Comparison of ENCODE assay signal across 19 cellular contexts in genomic region chr1:178544531-178544930, GRCh38. TPM values are rescaled to one million over a fixed set of nuclear protein-coding genes. Genes with fewer than 3 reads are reported as not detected.
A peak's percentile ranks its signal among the peaks of the same experiment; 100 is the strongest.
DNase-seq lines count a peak whose midpoint lies in the region; ATAC-seq, FAIRE-seq and TF ChIP-seq lines count a peak whose summit lies in the region.
"Had no signal": no experiment of that assay in that cellular context is flagged by ENCODE, and none has a peak within 500 bp of the region (broad histone marks: within the 10 kb centered on the region; RNA-seq: fewer than 3 reads in every experiment).

No MANE protein-coding gene starts in this region.

- TF ChIP-seq RAD21 in HepG2 (CRISPR knock-in tag; IDR thresholded peaks at IDR 0.05), result no peak

- no peak overlapping the region for H2BK5ac ChIP-seq in mesenchymal stem cell (ENCODE audit: low read depth, low read length, poor library complexity, severe bottlenecking)

- 93% methylated on average over 9 of the region's 9 CpGs for WGBS in HepG2 (ENCODE audit: low lambda C conversion rate)
- 83% methylated on average over 7 of the region's 9 CpGs for WGBS in right lobe of liver (ENCODE audit: insufficient coverage, low coverage, low lambda C conversion rate, missing lambda C conversion rate)
- WGBS in mesenchymal stem cell, result 95% methylated on average over 9 of the region's 9 CpGs
- 82 to 87% methylated on average over 9 of the region's 9 CpGs for WGBS in body of pancreas, 2 donors

- no peak overlapping the region for H4K8ac ChIP-seq in mesenchymal stem cell (ENCODE audit: low read length)

- H3K18ac ChIP-seq in mesenchymal stem cell (ENCODE audit: low read depth in 1 of 2, low read length in 2 of 2), result no peak overlapping the region

- H2BK12ac ChIP-seq in mesenchymal stem cell (ENCODE audit: low read length in 2 of 2), result no peak overlapping the region

- H4K20me1 ChIP-seq in HepG2 (ENCODE audit: insufficient read depth, low read length), result no peaks in the 10 kb centered on the region

- H3K79me2 ChIP-seq in HepG2 (ENCODE audit: insufficient read depth, low read length), result peaks cover 10% of the 10 kb centered on the region

- peak overlapping the region; percentile 34 for H2BK15ac ChIP-seq in mesenchymal stem cell (ENCODE audit: low read depth, poor library complexity, severe bottlenecking)

- H3K23ac ChIP-seq in mesenchymal stem cell (ENCODE audit: low read length in 2 of 2), result no peak overlapping the region

- no peak overlapping the region; the same call in 1 of the 2 replicates for H3K4me2 ChIP-seq in HepG2 (ENCODE audit: low read depth, low read length)
- H3K4me2 ChIP-seq in mesenchymal stem cell (ENCODE audit: low read length, poor library complexity, severe bottlenecking), result no peak overlapping the region

- H4K91ac ChIP-seq in mesenchymal stem cell (ENCODE audit: low read length), result no peak overlapping the region

- DNase-seq in HepG2 (ENCODE audit: low spot score), result no peak
- no peak for DNase-seq in right lobe of liver
- DNase-seq in adipocyte (ENCODE audit: low read depth), result no peak
- DNase-seq in mesenchymal stem cell, result no peak
- DNase-seq in uterus, result no peak
- no peak for DNase-seq in HuH-7 (ENCODE audit: low spot score)
- DNase-seq in glomerular visceral epithelial cell (ENCODE audit: extremely low spot score), result no peak
- DNase-seq in body of pancreas, result no peak
- DNase-seq: activated CD4-positive, alpha-beta T cell treated with anti-CD3 and anti-CD28 coated beads for 48 hours; activated T-cell treated with anti-CD3 and anti-CD28 coated beads for 4 hours; central memory CD4-positive, alpha-beta T cell; left ventricle myocardium inferior; NCI-H1417 treated with DMSO at 0.1 percent for 48 hours; NCI-H226; psoas muscle; SIG-M5; stimulated activated naive CD8-positive, alpha-beta T cell treated with anti-CD3 and anti-CD28 coated beads, Interleukin-15, amount 100 ng/mL, for 72 hours had no signal

- H3K14ac ChIP-seq in mesenchymal stem cell (ENCODE audit: low read length in 2 of 2), result no peak overlapping the region

- H3K27ac ChIP-seq in HepG2 (ENCODE audit: extremely low read length, insufficient read depth, low read length) (no peak overlapping the region), right lobe of liver (no peak overlapping the region), mesenchymal stem cell (ENCODE audit: low read length, poor library complexity, severe bottlenecking) (no peak overlapping the region), uterus (peak overlapping the region; percentile 28 to 34), body of pancreas (no peak overlapping the region)
- H3K27ac ChIP-seq: A549, left ventricle myocardium inferior, psoas muscle had no signal

- H2BK120ac ChIP-seq in mesenchymal stem cell (ENCODE audit: low read depth, low read length), result no peak overlapping the region

- H3K4me1 ChIP-seq in HepG2 (ENCODE audit: insufficient read depth, low read length) (peaks cover 35% of the 10 kb centered on the region), right lobe of liver (peaks cover 0 to 12% (median 3%) of the 10 kb centered on the region in 4 donors), adipocyte (ENCODE audit: control insufficient read depth, insufficient read depth, low read length) (peaks cover 41% of the 10 kb centered on the region), mesenchymal stem cell (ENCODE audit: control insufficient read depth, insufficient read depth, low read depth, low read length) (peaks cover 13% of the 10 kb centered on the region), uterus (peaks cover 0 to 4% of the 10 kb centered on the region in 2 donors), body of pancreas (peaks cover 16% of the 10 kb centered on the region)
- H3K4me1 ChIP-seq: psoas muscle had no signal

- H3K27me3 ChIP-seq in HepG2 (ENCODE audit: control insufficient read depth in 1 of 2, insufficient read depth in 2 of 2, low read length in 2 of 2) (no peaks in the 10 kb centered on the region; a peak in 1 of 5 replicates), right lobe of liver (no peaks in the 10 kb centered on the region), adipocyte (replicated peaks; ENCODE audit: control insufficient read depth, insufficient read depth, low read length) (no peaks in the 10 kb centered on the region), mesenchymal stem cell (ENCODE audit: control insufficient read depth in 1 of 2, insufficient read depth in 1 of 2, low read length in 2 of 2) (no peaks in the 10 kb centered on the region), uterus (no peaks in the 10 kb centered on the region), body of pancreas (no peaks in the 10 kb centered on the region)

- TF ChIP-seq EP300 in HepG2 (IDR thresholded peaks at IDR 0.05; ENCODE audit: low read depth in 2 of 2, low read length in 2 of 2) (no peak), HepG2 (CRISPR knock-in tag; IDR thresholded peaks at IDR 0.05; ENCODE audit: borderline replicate concordance) (no peak)

- H3K9ac ChIP-seq in HepG2 (ENCODE audit: insufficient read depth, low read depth, low read length) (no peak overlapping the region), adipocyte (ENCODE audit: low read length) (peak overlapping the region; percentile 13), mesenchymal stem cell (ENCODE audit: low read length) (peak overlapping the region; percentile 85)

- TF ChIP-seq POLR2A in HepG2 (IDR thresholded peaks at IDR 0.05; ENCODE audit: insufficient read depth in 1 of 2, low read depth in 2 of 2, low read length in 2 of 2) (no peak), right lobe of liver (IDR thresholded peaks at IDR 0.05) (no peak), uterus (IDR thresholded peaks at IDR 0.05) (no peak), body of pancreas (IDR thresholded peaks at IDR 0.05) (no peak)

- TSS peak; percentile 35 for BruUV-seq in HepG2 (replicated peaks; lab: Mats Ljungman, UMichigan)

- peaks cover 18% of the 10 kb centered on the region for H3K79me1 ChIP-seq in mesenchymal stem cell (replicated peaks; ENCODE audit: low read length, poor library complexity, severe bottlenecking)

- H3K4ac ChIP-seq in mesenchymal stem cell (ENCODE audit: low read depth in 1 of 2, low read length in 2 of 2), result no peak overlapping the region

- H2AK5ac ChIP-seq in mesenchymal stem cell (ENCODE audit: low read length, severe bottlenecking), result no peak overlapping the region

- no peak for FAIRE-seq in HepG2 (lab: Jason Lieb, UNC)
- FAIRE-seq: A549 had no signal

- TF ChIP-seq CTCF in HepG2 (CRISPR knock-in tag; IDR thresholded peaks at IDR 0.05) (no peak), right lobe of liver (IDR thresholded peaks at IDR 0.05) (no peak), uterus (IDR thresholded peaks at IDR 0.05) (no peak), body of pancreas (IDR thresholded peaks at IDR 0.05) (no peak)

- H3K4me3 ChIP-seq in HepG2 (replicated peaks in 1 of 3; ENCODE audit: insufficient read depth in 1 of 3, low read depth in 2 of 3, low read length in 3 of 3), result no peak overlapping the region; a peak in 1 of 6 replicates
- no peak overlapping the region for H3K4me3 ChIP-seq in right lobe of liver
- no peak overlapping the region for H3K4me3 ChIP-seq in adipocyte (ENCODE audit: low read length)
- peak overlapping the region in 1 of 2 experiments; percentile 88 for H3K4me3 ChIP-seq in mesenchymal stem cell (ENCODE audit: insufficient read depth in 1 of 2, low read depth in 1 of 2, low read length in 2 of 2)
- H3K4me3 ChIP-seq in uterus, result no peak overlapping the region
- H3K4me3 ChIP-seq in body of pancreas, result no peak overlapping the region
- H3K4me3 ChIP-seq: A549, left ventricle myocardium inferior, psoas muscle had no signal

- POLR2A ChIA-PET in HepG2 (lab: Yijun Ruan, JAX), result no interaction called here

- H3K9me3 ChIP-seq in HepG2 (ENCODE audit: low read length), result no peaks in the 10 kb centered on the region
- H3K9me3 ChIP-seq in right lobe of liver, result no peaks in the 10 kb centered on the region
- no peaks in the 10 kb centered on the region for H3K9me3 ChIP-seq in adipocyte (ENCODE audit: control insufficient read depth, low read length)
- H3K9me3 ChIP-seq in mesenchymal stem cell (ENCODE audit: control insufficient read depth, low read length), result no peaks in the 10 kb centered on the region
- no peaks in the 10 kb centered on the region for H3K9me3 ChIP-seq in uterus
- H3K9me3 ChIP-seq in body of pancreas, result no peaks in the 10 kb centered on the region
- H3K9me3 ChIP-seq: A549, left ventricle myocardium inferior, psoas muscle had no signal

- intact Hi-C loops in HepG2 (cut with micrococcal nuclease; ENCODE audit: unreplicated experiment) (loop anchor here (10.0 kb wide), 3 partner anchors 80 to 330 kb away; partner anchors contain the start of gene ANGPTL1), right lobe of liver (cut with DNase I) (loop anchor here (5.0 to 10.0 kb wide), 4 partner anchors 80 to 470 kb away; no protein-coding TSS in a partner anchor), uterus (cut with DNase I; ENCODE audit: low total_unique reads) (no loop called here), body of pancreas (cut with DNase I) (loop anchor here (5.0 kb wide), 1 partner anchor 208 kb away; no protein-coding TSS in a partner anchor)

- in situ Hi-C loops in HepG2 (cut with HindIII; ENCODE audit: extremely low pct_ligation_motif_present, low pct_unique_long_range_greater_than_20kb), result no loop called here

- no peak overlapping the region for H2AFZ ChIP-seq in HepG2 (ENCODE audit: low read length)
- no peak overlapping the region for H2AFZ ChIP-seq in mesenchymal stem cell (ENCODE audit: low read depth, low read length)

- CTCF ChIA-PET in HepG2 (lab: Yijun Ruan, JAX; ENCODE audit: low intra/inter-chr PET ratio, low total read pairs), result no interaction called here

- ATAC-seq in HepG2 (no peak), right lobe of liver (no peak), body of pancreas (no peak)
- ATAC-seq: A549; psoas muscle; stimulated activated naive CD8-positive, alpha-beta T cell treated with anti-CD3 and anti-CD28 coated beads, Interleukin-15, amount 100 ng/mL, for 72 hours had no signal

- peaks cover 0 to 5% of the 10 kb centered on the region in 2 experiments; a peak in 1 of 5 replicates for H3K36me3 ChIP-seq in HepG2 (replicated peaks in 1 of 2; ENCODE audit: control insufficient read depth in 1 of 2, insufficient read depth in 2 of 2, low read length in 2 of 2)
- H3K36me3 ChIP-seq in right lobe of liver, result no peaks in the 10 kb centered on the region
- peaks cover 7% of the 10 kb centered on the region for H3K36me3 ChIP-seq in adipocyte (ENCODE audit: control insufficient read depth, insufficient read depth, low read length, severe bottlenecking)
- H3K36me3 ChIP-seq in mesenchymal stem cell (ENCODE audit: control insufficient read depth in 1 of 2, insufficient read depth in 2 of 2, low read depth in 1 of 2, low read length in 2 of 2), result peaks cover 10 to 37% of the 10 kb centered on the region in 2 experiments
- no peaks in the 10 kb centered on the region for H3K36me3 ChIP-seq in uterus
- H3K36me3 ChIP-seq in body of pancreas (replicated peaks in 1 of 2; ENCODE audit: insufficient read depth in 1 of 2, low read depth in 2 of 2), result no peaks in the 10 kb centered on the region

RNA-seq across cellular contexts. Expression of gene TEX35, which starts 31.6 kb away (rescaled TPM):
- total RNA-seq in HepG2 (2016; rRNA removed; fragmentation: Illumina TruSeq; extraction: Trizol), result not detected in 2 replicates
- not detected in 2 replicates for total RNA-seq in HepG2 (2016; cell fraction: cytosol; rRNA removed; fragmentation: Illumina TruSeq; extraction: Trizol; ENCODE audit: low read depth)
- total RNA-seq in HepG2 (2016; cell fraction: insoluble cytoplasmic fraction; rRNA removed; fragmentation: Illumina TruSeq; extraction: Trizol), result not detected in 2 replicates
- not detected in 2 replicates for total RNA-seq in HepG2 (2016; cell fraction: membrane; rRNA removed; fragmentation: Illumina TruSeq; extraction: Trizol)
- total RNA-seq in HepG2 (2016; cell fraction: nucleus; rRNA removed; fragmentation: Illumina TruSeq; extraction: Trizol), result not detected in 2 replicates
- not detected in 2 replicates for polyA plus RNA-seq in HepG2 (2011; rRNA removed)
- polyA plus RNA-seq in HepG2 (2011; cell fraction: cytosol; rRNA removed), result 0.05 TPM in 1 of 2 replicates, not detected in the other
- polyA plus RNA-seq in HepG2 (2011; cell fraction: nucleus; rRNA removed), result not detected in 2 replicates
- not detected in 2 replicates for polyA plus RNA-seq in HepG2 (2012)
- polyA plus RNA-seq in HepG2 (2016; cell fraction: cytosol; fragmentation: Illumina TruSeq; extraction: Trizol; ENCODE audit: low read depth), result not detected in 2 replicates
- polyA plus RNA-seq in HepG2 (2016; cell fraction: insoluble cytoplasmic fraction; fragmentation: Illumina TruSeq; extraction: Trizol; ENCODE audit: low read depth), result not detected in 2 replicates
- not detected in 2 replicates for polyA plus RNA-seq in HepG2 (2016; cell fraction: membrane; fragmentation: Illumina TruSeq; extraction: Trizol; ENCODE audit: low read depth)
- polyA plus RNA-seq in HepG2 (2016; cell fraction: nucleus; fragmentation: Illumina TruSeq; extraction: Trizol; ENCODE audit: insufficient read depth, low read depth), result not detected in 2 replicates
- not detected in 2 replicates for polyA minus RNA-seq in HepG2 (2011; rRNA and poly(A)+ RNA removed; ENCODE audit: low replicate concordance)
- polyA minus RNA-seq in HepG2 (2011; cell fraction: cytosol; rRNA and poly(A)+ RNA removed), result not detected in 2 replicates
- polyA minus RNA-seq in HepG2 (2011; cell fraction: nucleus; rRNA and poly(A)+ RNA removed), result not detected in 2 replicates
- total RNA-seq in right lobe of liver, result not detected
- not detected for polyA plus RNA-seq in mesenchymal stem cell (2013, experiment 1 of 2)
- not detected for polyA plus RNA-seq in mesenchymal stem cell (2013, experiment 2 of 2)
- total RNA-seq in uterus, result not detected
- total RNA-seq in body of pancreas, result not detected
- total RNA-seq: left ventricle myocardium inferior, psoas muscle had no signal
- polyA plus RNA-seq: A549, psoas muscle, urinary bladder had no signal

RNA-seq across cellular contexts. Expression of gene CLEC20A, which starts 47.8 kb away (rescaled TPM):
- total RNA-seq in HepG2 (2016; rRNA removed; fragmentation: Illumina TruSeq; extraction: Trizol), result not detected in 2 replicates
- total RNA-seq in HepG2 (2016; cell fraction: cytosol; rRNA removed; fragmentation: Illumina TruSeq; extraction: Trizol; ENCODE audit: low read depth), result not detected in 2 replicates
- total RNA-seq in HepG2 (2016; cell fraction: insoluble cytoplasmic fraction; rRNA removed; fragmentation: Illumina TruSeq; extraction: Trizol), result not detected in 2 replicates
- total RNA-seq in HepG2 (2016; cell fraction: membrane; rRNA removed; fragmentation: Illumina TruSeq; extraction: Trizol), result not detected in 2 replicates
- total RNA-seq in HepG2 (2016; cell fraction: nucleus; rRNA removed; fragmentation: Illumina TruSeq; extraction: Trizol), result not detected in 2 replicates
- polyA plus RNA-seq in HepG2 (2011; rRNA removed), result not detected in 2 replicates
- not detected in 2 replicates for polyA plus RNA-seq in HepG2 (2011; cell fraction: cytosol; rRNA removed)
- polyA plus RNA-seq in HepG2 (2011; cell fraction: nucleus; rRNA removed), result not detected in 2 replicates
- polyA plus RNA-seq in HepG2 (2012), result not detected in 2 replicates
- not detected in 2 replicates for polyA plus RNA-seq in HepG2 (2016; cell fraction: cytosol; fragmentation: Illumina TruSeq; extraction: Trizol; ENCODE audit: low read depth)
- not detected in 2 replicates for polyA plus RNA-seq in HepG2 (2016; cell fraction: insoluble cytoplasmic fraction; fragmentation: Illumina TruSeq; extraction: Trizol; ENCODE audit: low read depth)
- not detected in 2 replicates for polyA plus RNA-seq in HepG2 (2016; cell fraction: membrane; fragmentation: Illumina TruSeq; extraction: Trizol; ENCODE audit: low read depth)
- not detected in 2 replicates for polyA plus RNA-seq in HepG2 (2016; cell fraction: nucleus; fragmentation: Illumina TruSeq; extraction: Trizol; ENCODE audit: insufficient read depth, low read depth)
- not detected in 2 replicates for polyA minus RNA-seq in HepG2 (2011; rRNA and poly(A)+ RNA removed; ENCODE audit: low replicate concordance)
- polyA minus RNA-seq in HepG2 (2011; cell fraction: cytosol; rRNA and poly(A)+ RNA removed), result not detected in 2 replicates
- not detected in 2 replicates for polyA minus RNA-seq in HepG2 (2011; cell fraction: nucleus; rRNA and poly(A)+ RNA removed)
- not detected for total RNA-seq in right lobe of liver
- polyA plus RNA-seq in mesenchymal stem cell (2013, experiment 1 of 2), result not detected
- polyA plus RNA-seq in mesenchymal stem cell (2013, experiment 2 of 2), result not detected
- not detected for total RNA-seq in uterus
- not detected for total RNA-seq in body of pancreas
- total RNA-seq: left ventricle myocardium inferior had no signal
- polyA plus RNA-seq: A549, psoas muscle had no signal

Comparison
In these comparisons a context has a peak if more than half of its experiments do, and no peak if none do; other contexts are left out.
1. H3K27ac ChIP-seq: peak in uterus (2 of 2); none in HepG2 (single experiment), right lobe of liver (0 of 3), mesenchymal stem cell (single experiment) and body of pancreas (0 of 4).